In the genomic region with DNA sequence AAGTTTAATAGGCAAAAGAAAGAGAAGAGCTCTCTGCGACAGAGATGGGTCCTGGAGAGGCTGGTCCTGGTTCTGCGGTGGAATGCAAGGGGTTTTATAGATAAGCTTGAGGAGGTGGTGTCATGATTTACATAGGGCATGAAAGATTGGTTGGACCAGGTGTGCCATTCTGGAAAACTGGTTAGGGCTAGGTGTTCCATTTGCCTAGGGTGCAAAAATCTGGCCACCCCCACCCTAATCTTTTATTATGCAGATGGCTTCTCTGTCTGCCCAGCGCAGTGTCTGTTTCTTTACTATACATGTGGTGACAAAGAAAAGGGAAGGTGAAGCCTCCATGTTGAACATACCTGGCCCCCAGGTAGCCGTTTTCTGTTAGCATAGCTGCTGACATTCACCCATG, we compare ENCODE assay signal across 23 cellular contexts.
"Had no signal": no experiment of that assay in that cellular context is flagged by ENCODE, and none has a peak within 500 bp of the region (broad histone marks: within the 10 kb centered on the region; RNA-seq: fewer than 3 reads in every experiment).

No MANE protein-coding gene starts in this region.

- H3K27me3 ChIP-seq: adrenal gland, breast epithelium, gastroesophageal sphincter, heart left ventricle, right atrium auricular region, upper lobe of right lung had no signal

- H3K4me3 Mint-ChIP-seq: nephron had no signal

- ATAC-seq: activated naive CD4-positive, alpha-beta T cell treated with anti-CD3 and anti-CD28 coated beads, Interleukin-2, amount 50 U/mL, for 72 hours; esophagus mucosa; gastroesophageal sphincter; heart left ventricle; left colon; upper lobe of right lung had no signal

- H3K4me3 ChIP-seq: adrenal gland, breast epithelium, gastroesophageal sphincter, heart left ventricle, right atrium auricular region, upper lobe of right lung had no signal

- H3K27ac ChIP-seq: adrenal gland, breast epithelium, gastroesophageal sphincter, heart left ventricle, right atrium auricular region, upper lobe of right lung, WERI-Rb-1 had no signal

- H3K9me3 ChIP-seq: upper lobe of right lung had no signal

- H3K36me3 ChIP-seq: adrenal gland, breast epithelium, gastroesophageal sphincter, right atrium auricular region, upper lobe of right lung, WERI-Rb-1 had no signal

- DNase-seq: activated CD4-positive, alpha-beta T cell treated with anti-CD3 and anti-CD28 coated beads, Interleukin-2, amount 50 U/mL, for 48 hours; activated gamma-delta T cell treated with Interleukin-2 at 50 U/mL for 16 hours; adrenal gland; effector CD4-positive, alpha-beta T cell; heart left ventricle; islet precursor cell; left colon; midbrain; occipital lobe; posterior cingulate gyrus; stimulated activated CD4-positive, alpha-beta T cell treated with anti-CD3 and anti-CD28 coated beads, Interleukin-12 subunit alpha, Interleukin-12 subunit beta, amount 100 ng/mL, for 4 hours; stimulated activated CD4-positive, alpha-beta T cell treated with anti-CD3 and anti-CD28 coated beads, Interleukin-1b, Interleukin-23, amount 100 ng/mL, for 48 hours; stimulated activated CD8-positive, alpha-beta memory T cell treated with anti-CD3 and anti-CD28 coated beads, Interleukin-4, amount 100 ng/mL, for 48 hours; stimulated activated naive CD4-positive, alpha-beta T cell; T-helper 2 cell; upper lobe of right lung; WERI-Rb-1 had no signal

- H3K27ac Mint-ChIP-seq: activated naive CD4-positive, alpha-beta T cell treated with anti-CD3 and anti-CD28 coated beads, Interleukin-2, amount 50 U/mL, for 72 hours; nephron had no signal
